1 cellular context compared by ENCODE assay signal in genomic region chr17:76519048-76519614, GRCh38.
TF ChIP-seq lines count a peak whose summit lies in the region.

No MANE protein-coding gene starts in this region.

TF ChIP-seq in IMR-90, 13 proteins besides CTCF, POLR2A, EP300 and RAD21:
- no peak for TF ChIP-seq MAFK (IDR thresholded peaks at IDR 0.05; ENCODE audit: low read depth, low read length)
- no peak for TF ChIP-seq FOS (IDR thresholded peaks at IDR 0.05; ENCODE audit: low read depth, low read length)
TF ChIP-seq in IMR-90: peak in this region for 0.
